2 cellular contexts compared by ENCODE assay signal in the genomic region with DNA sequence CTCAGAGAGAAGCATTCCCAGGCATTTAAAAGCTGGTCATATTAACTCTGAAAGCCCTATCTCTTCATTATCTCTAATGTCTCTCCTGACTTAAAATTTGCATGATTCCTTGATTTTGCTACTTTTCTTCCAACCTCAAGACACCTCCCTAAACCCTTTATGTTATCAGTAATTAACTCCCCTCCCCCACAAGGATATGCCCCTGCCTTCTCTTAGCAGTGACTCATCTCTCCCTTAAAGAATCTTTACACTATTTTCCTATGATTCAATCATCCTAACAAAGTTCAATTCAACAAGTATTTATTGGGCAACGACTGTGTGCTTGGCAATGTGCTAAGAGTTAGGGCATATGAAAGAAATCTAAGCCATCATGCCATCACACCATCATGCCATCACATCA.
TF ChIP-seq lines count a peak whose summit lies in the region.

No MANE protein-coding gene starts in this region.

TF ChIP-seq in HEK293, 187 proteins besides CTCF, POLR2A, EP300 and RAD21:
- peak; percentile 85 for TF ChIP-seq SCRT2 (tag by site-specific recombination; IDR thresholded peaks at IDR 0.05)
- TF ChIP-seq GLIS1 (tag by site-specific recombination; IDR thresholded peaks at IDR 0.05) = no peak
TF ChIP-seq in HEK293: peak in this region for 1.

TF ChIP-seq in H1, 55 proteins besides CTCF, POLR2A, EP300 and RAD21:
- TF ChIP-seq SIRT6 (IDR thresholded peaks at IDR 0.05; ENCODE audit: low read length) (no peak), CHD1 (IDR thresholded peaks at IDR 0.05; ENCODE audit: low read depth, low read length) (no peak), POU5F1 (IDR thresholded peaks at IDR 0.05; ENCODE audit: low read depth, low read length) (no peak), SIX5 (IDR thresholded peaks at IDR 0.05; ENCODE audit: low read depth, low read length) (no peak), KDM1A (IDR thresholded peaks at IDR 0.05; ENCODE audit: borderline replicate concordance, low read length) (no peak), RNF2 (IDR thresholded peaks at IDR 0.05; ENCODE audit: borderline replicate concordance, low read depth, low read length, missing control alignments, poor library complexity, severe bottlenecking) (no peak), MAX (IDR thresholded peaks at IDR 0.05) (no peak), FOSL1 (IDR thresholded peaks at IDR 0.05; ENCODE audit: insufficient read depth, low read depth, low read length) (no peak), SP2 (IDR thresholded peaks at IDR 0.05; ENCODE audit: low read length) (no peak), SRF (IDR thresholded peaks at IDR 0.05; ENCODE audit: low read depth, low read length) (no peak), PHF8 (conservative IDR thresholded peaks at IDR 0.05; ENCODE audit: low read depth, low read length) (no peak), CBX5 (IDR thresholded peaks at IDR 0.05; ENCODE audit: low read depth, low read length) (no peak), EZH2 (IDR thresholded peaks at IDR 0.05; ENCODE audit: low read depth, low read length, severe bottlenecking) (no peak)
